10 cellular contexts compared by ENCODE assay signal in genomic region chr18:56873441-56874140, GRCh38.
A peak's percentile ranks its signal among the peaks of the same experiment; 100 is the strongest.
DNase-seq lines count a peak whose midpoint lies in the region; ATAC-seq and TF ChIP-seq lines count a peak whose summit lies in the region.
"Had no signal": no experiment of that assay in that cellular context is flagged by ENCODE, and none has a peak within 500 bp of the region (broad histone marks: within the 10 kb centered on the region; RNA-seq: fewer than 3 reads in every experiment).

No MANE protein-coding gene starts in this region.

- TF ChIP-seq CTCF in cardiac muscle cell (IDR thresholded peaks at IDR 0.05; ENCODE audit: low read depth, low read length) (no peak), WTC11 (IDR thresholded peaks at IDR 0.05) (no peak)

- H3K4me1 ChIP-seq in cardiac muscle cell (ENCODE audit: low read depth) = peaks cover 9% of the 10 kb centered on the region

- peak overlapping the region; percentile 95 for H3K27ac Mint-ChIP-seq in WTC11

- H3K36me3 ChIP-seq in cardiac muscle cell = no peaks in the 10 kb centered on the region
- H3K36me3 ChIP-seq: neutrophil had no signal

- H3K27me3 Mint-ChIP-seq in WTC11 (ENCODE audit: low read depth) = no peaks in the 10 kb centered on the region

- peaks cover 47% of the 10 kb centered on the region for H3K4me1 Mint-ChIP-seq in WTC11

- H3K9me3 Mint-ChIP-seq in WTC11 = no peaks in the 10 kb centered on the region

- no peaks in the 10 kb centered on the region for H3K27me3 ChIP-seq in cardiac muscle cell
- H3K27me3 ChIP-seq: neutrophil had no signal

- CTCF ChIA-PET in WTC11 (lab: Charles Lee) = interaction anchor here (0.8 to 1.4 kb wide), 7 partner anchors 27 to 564 kb away, joined by 3 to 7 read pairs (median 3); no protein-coding TSS in a partner anchor

- ATAC-seq in WTC11 = peak; percentile 94
- ATAC-seq in HG03196 (IDR thresholded peaks at IDR 0.05; ENCODE audit: unreplicated experiment) = no peak

- H3K4me3 ChIP-seq in cardiac muscle cell = no peak overlapping the region

- peak overlapping the region; percentile 2 for H3K27ac ChIP-seq in cardiac muscle cell
- H3K27ac ChIP-seq: neutrophil had no signal

- intact Hi-C loops in cardiac septum (cut with DNase I) = loop anchor here (10.0 kb wide), 1 partner anchor 691 kb away; no protein-coding TSS in a partner anchor

- DNase-seq in cardiac muscle cell (ENCODE audit: low read depth in 1 of 2, low spot score in 1 of 2) (peak; percentile 30 to 43), cardiac septum (ENCODE audit: low spot score) (no peak), WTC11 (ENCODE audit: low spot score) (peak; percentile 29), inferior parietal cortex (ENCODE audit: extremely low spot score) (peak; percentile 80), A172 (ENCODE audit: low spot score) (no peak), KG1 (lab: John Stamatoyannopoulos, UW) (no peak), NCI-H524 (lab: John Stamatoyannopoulos, UW) (no peak)
- DNase-seq: NCI-H2171 had no signal

- H3K4me3 Mint-ChIP-seq in WTC11 = peak overlapping the region; percentile 50

- no peaks in the 10 kb centered on the region for H3K36me3 Mint-ChIP-seq in WTC11

- POLR2A ChIA-PET in WTC11 (lab: Charles Lee) = no interaction called here

- no peaks in the 10 kb centered on the region for H3K9me3 ChIP-seq in cardiac muscle cell (ENCODE audit: low read depth)
- H3K9me3 ChIP-seq: neutrophil had no signal

TF ChIP-seq in WTC11, 78 proteins besides CTCF, POLR2A, EP300 and RAD21:
- TF ChIP-seq TP53 (CRISPR knock-in tag; IDR thresholded peaks at IDR 0.05) (no peak), CREB1 (CRISPR knock-in tag; IDR thresholded peaks at IDR 0.05) (no peak), ZNF232 (CRISPR knock-in tag; IDR thresholded peaks at IDR 0.05) (0 out of 2 replicates have a peak, but pooled peaks have one; percentile 19), ZNF396 (CRISPR knock-in tag; IDR thresholded peaks at IDR 0.05; ENCODE audit: borderline replicate concordance) (no peak), SMAD4 (CRISPR knock-in tag; IDR thresholded peaks at IDR 0.05) (no peak), SP1 (CRISPR knock-in tag; conservative IDR thresholded peaks at IDR 0.05) (peak; percentile 43; the same call in 1 of the 2 replicates), USF1 (CRISPR knock-in tag; IDR thresholded peaks at IDR 0.05) (peak; percentile 84), IRF2 (CRISPR knock-in tag; IDR thresholded peaks at IDR 0.05; ENCODE audit: borderline replicate concordance, low read depth) (no peak), USF2 (CRISPR knock-in tag; IDR thresholded peaks at IDR 0.05) (peak; percentile 88), MYBL2 (CRISPR knock-in tag; IDR thresholded peaks at IDR 0.05) (no peak), PRRX2 (CRISPR knock-in tag; IDR thresholded peaks at IDR 0.05) (no peak), TEAD4 (CRISPR knock-in tag; IDR thresholded peaks at IDR 0.05) (no peak), ZNF281 (CRISPR knock-in tag; IDR thresholded peaks at IDR 0.05) (peak; percentile 91), ETV6 (CRISPR knock-in tag; IDR thresholded peaks at IDR 0.05) (peak; percentile 71; the same call in 1 of the 2 replicates), NR1H2 (CRISPR knock-in tag; IDR thresholded peaks at IDR 0.05) (no peak), FOXP4 (CRISPR knock-in tag; IDR thresholded peaks at IDR 0.05) (peak; percentile 55; the same call in 1 of the 2 replicates)

Comparison
In these comparisons a context has a peak if more than half of its experiments do, and no peak if none do; other contexts are left out.
1. DNase-seq: peak in cardiac muscle cell (2 of 2), WTC11 (single experiment) and inferior parietal cortex (single experiment); none in cardiac septum (single experiment), A172 (single experiment), KG1 (single experiment) and NCI-H524 (0 of 2).